Comparison of ENCODE assay signal across 1 cellular context in the genomic region with DNA sequence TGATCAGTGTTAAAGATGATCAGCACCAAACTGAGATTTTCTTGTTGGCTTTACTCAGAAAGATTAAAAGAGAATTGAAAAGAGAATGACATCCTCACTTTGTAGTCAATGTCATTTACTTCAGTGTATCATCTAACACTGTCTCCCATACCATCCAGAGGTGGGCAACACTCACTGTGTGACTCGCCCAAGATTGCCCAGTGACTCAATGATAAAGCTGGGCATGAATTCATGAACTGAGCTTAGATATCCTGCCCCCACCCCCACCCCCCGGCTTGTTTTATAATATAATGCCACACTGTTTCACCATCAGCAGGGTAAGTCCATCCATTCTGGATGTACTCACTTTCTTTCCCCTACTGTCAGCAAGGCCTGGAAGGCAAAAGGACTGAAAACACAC.
TF ChIP-seq lines count a peak whose summit lies in the region.

No MANE protein-coding gene starts in this region.

TF ChIP-seq in SK-N-SH treated with all-trans-retinoic acid at 6 μM for 48 hours, 23 proteins besides CTCF, POLR2A, EP300 and RAD21 (continued from another document):
- TF ChIP-seq, protein P1, sequence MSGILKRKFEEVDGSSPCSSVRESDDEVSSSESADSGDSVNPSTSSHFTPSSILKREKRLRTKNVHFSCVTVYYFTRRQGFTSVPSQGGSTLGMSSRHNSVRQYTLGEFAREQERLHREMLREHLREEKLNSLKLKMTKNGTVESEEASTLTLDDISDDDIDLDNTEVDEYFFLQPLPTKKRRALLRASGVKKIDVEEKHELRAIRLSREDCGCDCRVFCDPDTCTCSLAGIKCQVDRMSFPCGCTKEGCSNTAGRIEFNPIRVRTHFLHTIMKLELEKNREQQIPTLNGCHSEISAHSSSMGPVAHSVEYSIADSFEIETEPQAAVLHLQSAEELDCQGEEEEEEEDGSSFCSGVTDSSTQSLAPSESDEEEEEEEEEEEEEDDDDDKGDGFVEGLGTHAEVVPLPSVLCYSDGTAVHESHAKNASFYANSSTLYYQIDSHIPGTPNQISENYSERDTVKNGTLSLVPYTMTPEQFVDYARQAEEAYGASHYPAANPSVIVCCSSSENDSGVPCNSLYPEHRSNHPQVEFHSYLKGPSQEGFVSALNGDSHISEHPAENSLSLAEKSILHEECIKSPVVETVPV (CRISPR knock-in tag; IDR thresholded peaks at IDR 0.05) = no peak
- TF ChIP-seq GLIS3 (CRISPR knock-in tag; IDR thresholded peaks at IDR 0.05) (no peak), ZFP30 (CRISPR knock-in tag; IDR thresholded peaks at IDR 0.05) (no peak), ARNTL (CRISPR knock-in tag; IDR thresholded peaks at IDR 0.05; ENCODE audit: borderline replicate concordance, low read depth) (no peak), TCF4 (CRISPR knock-in tag; IDR thresholded peaks at IDR 0.05; ENCODE audit: borderline replicate concordance) (no peak), ZNF70 (CRISPR knock-in tag; IDR thresholded peaks at IDR 0.05) (no peak), ZC3H10 (CRISPR knock-in tag; IDR thresholded peaks at IDR 0.05) (no peak), ZNF8 (CRISPR knock-in tag; IDR thresholded peaks at IDR 0.05) (no peak), ZFP3 (CRISPR knock-in tag; IDR thresholded peaks at IDR 0.05) (no peak), PPARA (CRISPR knock-in tag; IDR thresholded peaks at IDR 0.05; ENCODE audit: borderline replicate concordance) (no peak), OSR1 (CRISPR knock-in tag; IDR thresholded peaks at IDR 0.05) (no peak), PATZ1 (CRISPR knock-in tag; IDR thresholded peaks at IDR 0.05; ENCODE audit: borderline replicate concordance) (no peak)
- TF ChIP-seq, protein P2, sequence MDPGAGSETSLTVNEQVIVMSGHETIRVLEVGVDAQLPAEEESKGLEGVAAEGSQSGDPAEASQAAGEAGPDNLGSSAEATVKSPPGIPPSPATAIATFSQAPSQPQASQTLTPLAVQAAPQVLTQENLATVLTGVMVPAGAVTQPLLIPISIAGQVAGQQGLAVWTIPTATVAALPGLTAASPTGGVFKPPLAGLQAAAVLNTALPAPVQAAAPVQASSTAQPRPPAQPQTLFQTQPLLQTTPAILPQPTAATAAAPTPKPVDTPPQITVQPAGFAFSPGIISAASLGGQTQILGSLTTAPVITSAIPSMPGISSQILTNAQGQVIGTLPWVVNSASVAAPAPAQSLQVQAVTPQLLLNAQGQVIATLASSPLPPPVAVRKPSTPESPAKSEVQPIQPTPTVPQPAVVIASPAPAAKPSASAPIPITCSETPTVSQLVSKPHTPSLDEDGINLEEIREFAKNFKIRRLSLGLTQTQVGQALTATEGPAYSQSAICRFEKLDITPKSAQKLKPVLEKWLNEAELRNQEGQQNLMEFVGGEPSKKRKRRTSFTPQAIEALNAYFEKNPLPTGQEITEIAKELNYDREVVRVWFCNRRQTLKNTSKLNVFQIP (CRISPR knock-in tag; IDR thresholded peaks at IDR 0.05; ENCODE audit: borderline replicate concordance, low read depth) = no peak
